8 cellular contexts compared by ENCODE assay signal in the genomic region with DNA sequence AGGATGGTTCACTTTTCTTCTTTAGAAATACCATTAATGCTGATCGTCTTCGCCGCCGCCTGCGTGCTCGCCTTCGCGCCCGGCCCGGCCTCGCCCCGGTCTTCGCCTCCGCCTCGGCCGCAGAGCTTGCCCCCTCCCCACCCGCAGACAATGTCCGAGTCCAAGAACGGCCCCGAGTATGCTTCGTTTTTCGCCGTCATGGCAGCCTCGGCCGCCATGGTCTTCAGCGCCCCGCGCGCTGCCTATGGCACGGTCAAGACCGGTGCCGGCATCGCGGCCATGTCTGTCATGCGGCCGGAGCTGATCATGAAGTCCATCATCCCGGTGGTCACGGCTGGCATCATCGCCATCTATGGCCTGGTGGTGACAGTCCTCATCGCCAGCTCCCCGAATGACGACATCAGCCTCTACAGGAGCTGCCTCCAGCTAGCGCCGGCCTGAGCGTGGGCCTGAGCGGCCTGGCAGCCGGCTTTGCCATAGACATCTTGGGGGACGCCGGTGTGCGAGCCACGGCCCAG. TPM values are rescaled to one million over a fixed set of nuclear protein-coding genes. Genes with fewer than 3 reads are reported as not detected.
A peak's percentile ranks its signal among the peaks of the same experiment; 100 is the strongest.
DNase-seq lines count a peak whose midpoint lies in the region; ATAC-seq and TF ChIP-seq lines count a peak whose summit lies in the region.

No MANE protein-coding gene starts in this region.

- no peaks in the 10 kb centered on the region for H3K36me3 ChIP-seq in BJ (ENCODE audit: control insufficient read depth, insufficient read depth, low read length)

- peak overlapping the region; percentile 30 for H3K27ac ChIP-seq in substantia nigra (ENCODE audit: low read depth, low read length, poor library complexity, severe bottlenecking)

- H3K4me3 ChIP-seq in BJ (ENCODE audit: low read depth, low read length): peak overlapping the region; percentile 34
- H3K4me3 ChIP-seq in lower leg skin (ENCODE audit: low read depth, poor library complexity, severe bottlenecking): peak overlapping the region; percentile 25

- WGBS in lower leg skin, 2 donors: 16 to 24% methylated on average over 42 to 44 of the region's 51 CpGs

- DNase-seq in BJ (ENCODE audit: low read depth): no peak
- peak; percentile 35 for DNase-seq in astrocyte of the hippocampus (ENCODE audit: low read depth, low spot score)
- peak in 1 of 2 donors; percentile 17 for DNase-seq in lower leg skin (ENCODE audit: low spot score in 2 of 2)
- DNase-seq in substantia nigra (lab: John Stamatoyannopoulos, UW): peak in 27 of 49 donors; percentile 5 to 55 (median 21)
- no peak for DNase-seq in HEK293T (ENCODE audit: extremely low spot score)

- no peak for TF ChIP-seq POLR2A in lower leg skin (IDR thresholded peaks at IDR 0.05)

- ATAC-seq in HG02884 (IDR thresholded peaks at IDR 0.05; ENCODE audit: unreplicated experiment) (peak; percentile 11), GM21576 (IDR thresholded peaks at IDR 0.05; ENCODE audit: unreplicated experiment) (no peak), GM19351 (IDR thresholded peaks at IDR 0.05; ENCODE audit: unreplicated experiment) (no peak)

- POLR2A ChIA-PET in BJ (lab: Charles Lee) (interaction anchor here (0.6 kb wide), 1 partner anchor 1052 kb away, joined by 3 read pairs; no protein-coding TSS in a partner anchor), HEK293T (lab: Yijun Ruan, JAX) (interaction anchor here (1.7 to 2.9 kb wide), 4 partner anchors 19 to 152 kb away, joined by 5 to 16 read pairs (median 6); partner anchors contain the start of genes RPL7L1 and TBCC)

- no peak for TF ChIP-seq CTCF in BJ (IDR thresholded peaks at IDR 0.05; ENCODE audit: insufficient read depth, low read depth, low read length)
- no peak for TF ChIP-seq CTCF in lower leg skin (IDR thresholded peaks at IDR 0.05)

- CTCF ChIA-PET in BJ (lab: Yijun Ruan, JAX) (interaction anchor here (0.6 to 4.4 kb wide), 31 partner anchors 9 to 161 kb away, joined by 3 to 56 read pairs (median 4); partner anchors contain the start of genes RPL7L1 and TBCC), HEK293T (lab: Yijun Ruan, JAX) (interaction anchor here (0.6 to 3.0 kb wide), 4 partner anchors 15 to 65 kb away, joined by 4 to 17 read pairs (median 6); no protein-coding TSS in a partner anchor)

- no peaks in the 10 kb centered on the region for H3K27me3 ChIP-seq in BJ (ENCODE audit: control insufficient read depth, insufficient read depth, low read length)

- intact Hi-C loops in lower leg skin (cut with DNase I; ENCODE audit: low total_unique reads): loop anchor here (10.0 kb wide), 1 partner anchor 62 kb away; no protein-coding TSS in a partner anchor

TF ChIP-seq in HEK293T, 16 proteins besides CTCF, POLR2A, EP300 and RAD21:
- TF ChIP-seq, protein P1, sequence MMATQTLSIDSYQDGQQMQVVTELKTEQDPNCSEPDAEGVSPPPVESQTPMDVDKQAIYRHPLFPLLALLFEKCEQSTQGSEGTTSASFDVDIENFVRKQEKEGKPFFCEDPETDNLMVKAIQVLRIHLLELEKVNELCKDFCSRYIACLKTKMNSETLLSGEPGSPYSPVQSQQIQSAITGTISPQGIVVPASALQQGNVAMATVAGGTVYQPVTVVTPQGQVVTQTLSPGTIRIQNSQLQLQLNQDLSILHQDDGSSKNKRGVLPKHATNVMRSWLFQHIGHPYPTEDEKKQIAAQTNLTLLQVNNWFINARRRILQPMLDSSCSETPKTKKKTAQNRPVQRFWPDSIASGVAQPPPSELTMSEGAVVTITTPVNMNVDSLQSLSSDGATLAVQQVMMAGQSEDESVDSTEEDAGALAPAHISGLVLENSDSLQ (IDR thresholded peaks at IDR 0.05): no peak
- TF ChIP-seq SUZ12 (IDR thresholded peaks at IDR 0.05) (no peak), FOXK2 (IDR thresholded peaks at IDR 0.05) (no peak), BHLHE40 (IDR thresholded peaks at IDR 0.05; ENCODE audit: borderline replicate concordance) (no peak), NFRKB (IDR thresholded peaks at IDR 0.05) (no peak), ELF4 (IDR thresholded peaks at IDR 0.05) (no peak), FOXA1 (IDR thresholded peaks at IDR 0.05) (no peak), SP1 (IDR thresholded peaks at IDR 0.05) (no peak), ARNT (IDR thresholded peaks at IDR 0.05) (no peak), CTBP1 (IDR thresholded peaks at IDR 0.05; ENCODE audit: borderline replicate concordance) (no peak), LEF1 (IDR thresholded peaks at IDR 0.05; ENCODE audit: borderline replicate concordance) (no peak), FOXM1 (IDR thresholded peaks at IDR 0.05; ENCODE audit: borderline replicate concordance) (no peak), TARDBP (IDR thresholded peaks at IDR 0.05) (no peak), HDGF (IDR thresholded peaks at IDR 0.05; ENCODE audit: borderline replicate concordance) (no peak), L3MBTL2 (conservative IDR thresholded peaks at IDR 0.05) (no peak), ZNF384 (IDR thresholded peaks at IDR 0.05) (no peak)

RNA-seq across cellular contexts. Expression of gene PRPH2, which starts 4.7 kb away (rescaled TPM):
- 1.7 and 2.3 TPM in 2 replicates for polyA plus RNA-seq in BJ (2011; rRNA removed)
- polyA minus RNA-seq in BJ (2011; rRNA and poly(A)+ RNA removed): 1.8 and 2.2 TPM in 2 replicates
- under 1 TPM in 1 of 4 donors, not detected in 3; 0.16 TPM for total RNA-seq in lower leg skin

RNA-seq across cellular contexts. Expression of gene TBCC, which starts 18.8 kb away (rescaled TPM):
- polyA plus RNA-seq in BJ (2011; rRNA removed): 16.5 and 23.8 TPM in 2 replicates
- 15.4 and 15.5 TPM in 2 replicates for polyA minus RNA-seq in BJ (2011; rRNA and poly(A)+ RNA removed)
- 10 to 100 TPM; 40.3 to 55.5 (median 45.3) TPM for total RNA-seq in lower leg skin

RNA-seq across cellular contexts. Expression of gene BICRAL, which starts 54.7 kb away (rescaled TPM):
- polyA plus RNA-seq in BJ (2011; rRNA removed): 7.4 and 8.6 TPM in 2 replicates
- polyA minus RNA-seq in BJ (2011; rRNA and poly(A)+ RNA removed): 11.0 and 11.1 TPM in 2 replicates
- 10 to 100 TPM; 19.4 to 23.4 (median 20.5) TPM for total RNA-seq in lower leg skin

Comparison
In these comparisons a context has a peak if more than half of its experiments do, and no peak if none do; other contexts are left out.
1. DNase-seq: peak in astrocyte of the hippocampus (single experiment) and substantia nigra (27 of 49); none in BJ (single experiment) and HEK293T (single experiment).